Comparison of ENCODE assay signal across 18 cellular contexts in genomic region chr9:131447600-131447999, GRCh38. TPM values are rescaled to one million over a fixed set of nuclear protein-coding genes. Genes with fewer than 3 reads are reported as not detected.
DNase-seq lines count a peak whose midpoint lies in the region; ATAC-seq and TF ChIP-seq lines count a peak whose summit lies in the region.
"Had no signal": no experiment of that assay in that cellular context is flagged by ENCODE, and none has a peak within 500 bp of the region (broad histone marks: within the 10 kb centered on the region; RNA-seq: fewer than 3 reads in every experiment).

No MANE protein-coding gene starts in this region.

- CTCF ChIA-PET in GM10248 (lab: Yijun Ruan, JAX) = interaction anchor here (0.8 to 2.0 kb wide), 2 partner anchors 9 to 16 kb away, joined by 3 to 6 read pairs; no protein-coding TSS in a partner anchor

- WGBS in right lobe of liver (ENCODE audit: insufficient coverage, low coverage, low lambda C conversion rate, missing lambda C conversion rate) = 53% methylated on average over 11 of the region's 14 CpGs

- no peak overlapping the region for H3K4me3 ChIP-seq in right lobe of liver
- H3K4me3 ChIP-seq: BLaER1 treated with 17β-estradiol and CSF1 and Interleukin-3, amounts not matched to agents 10 nM and 100 nM had no signal

- TF ChIP-seq POLR2A in right lobe of liver (IDR thresholded peaks at IDR 0.05) = no peak

- DNase-seq in activated naive CD4-positive, alpha-beta T cell treated with anti-CD3 and anti-CD28 coated beads, Interleukin-2, amount 50 U/mL, for 16 hours = no peak
- DNase-seq in T-helper 17 cell = no peak
- DNase-seq in right lobe of liver = peak in 1 of 3 donors; percentile 59
- DNase-seq in stimulated activated naive B cell treated with anti-CD40 and anti-IgM and Interleukin-4, amounts not matched to agents 10 μg/mL and 1 μg/mL and 100 μg/mL, for 72 hours = no peak
- no peak for DNase-seq in GM10248 (ENCODE audit: extremely low spot score)
- no peak for DNase-seq in NCI-H446 (lab: John Stamatoyannopoulos, UW)
- DNase-seq: ACHN; activated CD4-positive, alpha-beta T cell treated with anti-CD3 and anti-CD28 coated beads for 48 hours; activated CD8-positive, alpha-beta memory T cell treated with anti-CD3 and anti-CD28 coated beads, Interleukin-2, amount 50 U/mL, for 4 hours; activated naive CD4-positive, alpha-beta T cell; dermis blood vessel endothelial cell; kidney; NCI-H1048; NCI-H69; RPMI8226 had no signal

- peaks cover 11 to 76% (median 40%) of the 10 kb centered on the region in 4 donors for H3K36me3 ChIP-seq in right lobe of liver

- no peaks in the 10 kb centered on the region for H3K9me3 Mint-ChIP-seq in activated naive CD4-positive, alpha-beta T cell treated with anti-CD3 and anti-CD28 coated beads, Interleukin-2, amount 50 U/mL, for 24 hours
- no peaks in the 10 kb centered on the region for H3K9me3 Mint-ChIP-seq in stimulated activated naive B cell treated with anti-CD40 and anti-IgM and Interleukin-4, amounts not matched to agents 10 μg/mL and 1 μg/mL and 100 μg/mL, for 72 hours

- TF ChIP-seq CTCF in right lobe of liver (IDR thresholded peaks at IDR 0.05) (no peak), GM10248 (IDR thresholded peaks at IDR 0.05; ENCODE audit: control extremely low read depth, extremely low read depth, low read depth, missing control alignments) (no peak)

- no peaks in the 10 kb centered on the region for H3K4me1 ChIP-seq in right lobe of liver

- H3K27ac Mint-ChIP-seq in activated naive CD4-positive, alpha-beta T cell treated with anti-CD3 and anti-CD28 coated beads, Interleukin-2, amount 50 U/mL, for 24 hours = peak overlapping the region; percentile 13
- H3K27ac Mint-ChIP-seq in T-helper 17 cell = peak overlapping the region; percentile 65
- H3K27ac Mint-ChIP-seq in stimulated activated naive B cell treated with anti-CD40 and anti-IgM and Interleukin-4, amounts not matched to agents 10 μg/mL and 1 μg/mL and 100 μg/mL, for 72 hours = peak overlapping the region; percentile 39

- H3K27ac ChIP-seq in right lobe of liver = no peak overlapping the region

- H3K27me3 Mint-ChIP-seq in activated naive CD4-positive, alpha-beta T cell treated with anti-CD3 and anti-CD28 coated beads, Interleukin-2, amount 50 U/mL, for 24 hours = no peaks in the 10 kb centered on the region
- no peaks in the 10 kb centered on the region for H3K27me3 Mint-ChIP-seq in T-helper 17 cell
- no peaks in the 10 kb centered on the region for H3K27me3 Mint-ChIP-seq in stimulated activated naive B cell treated with anti-CD40 and anti-IgM and Interleukin-4, amounts not matched to agents 10 μg/mL and 1 μg/mL and 100 μg/mL, for 72 hours

- no peak for ATAC-seq in T-helper 17 cell
- peak; percentile 51 to 92 (median 71) for ATAC-seq in right lobe of liver
- ATAC-seq in stimulated activated naive B cell treated with anti-CD40 and anti-IgM and Interleukin-4, amounts not matched to agents 10 μg/mL and 1 μg/mL and 100 μg/mL, for 72 hours (replicated peaks) = no peak
- ATAC-seq: HCT116 had no signal

- H3K9me3 ChIP-seq in T-helper 17 cell (ENCODE audit: control insufficient read depth, low read length, poor library complexity, severe bottlenecking) (no peaks in the 10 kb centered on the region), right lobe of liver (no peaks in the 10 kb centered on the region)
- H3K9me3 ChIP-seq: BLaER1 treated with 17β-estradiol and CSF1 and Interleukin-3, amounts not matched to agents 10 nM and 100 nM had no signal

- H3K4me1 Mint-ChIP-seq in activated naive CD4-positive, alpha-beta T cell treated with anti-CD3 and anti-CD28 coated beads, Interleukin-2, amount 50 U/mL, for 24 hours = peaks cover 27% of the 10 kb centered on the region
- peaks cover 8% of the 10 kb centered on the region for H3K4me1 Mint-ChIP-seq in T-helper 17 cell
- H3K4me1 Mint-ChIP-seq in stimulated activated naive B cell treated with anti-CD40 and anti-IgM and Interleukin-4, amounts not matched to agents 10 μg/mL and 1 μg/mL and 100 μg/mL, for 72 hours = peaks cover 8 to 16% of the 10 kb centered on the region in 2 donors

- intact Hi-C loops in right lobe of liver (cut with DNase I) = no loop called here

- H3K36me3 Mint-ChIP-seq in activated naive CD4-positive, alpha-beta T cell treated with anti-CD3 and anti-CD28 coated beads, Interleukin-2, amount 50 U/mL, for 24 hours = peaks cover 22% of the 10 kb centered on the region
- H3K36me3 Mint-ChIP-seq in T-helper 17 cell (ENCODE audit: low read depth) = peaks cover 3% of the 10 kb centered on the region
- peaks cover 58 to 65% of the 10 kb centered on the region in 2 donors for H3K36me3 Mint-ChIP-seq in stimulated activated naive B cell treated with anti-CD40 and anti-IgM and Interleukin-4, amounts not matched to agents 10 μg/mL and 1 μg/mL and 100 μg/mL, for 72 hours

- no peaks in the 10 kb centered on the region for H3K27me3 ChIP-seq in right lobe of liver
- H3K27me3 ChIP-seq: BLaER1 treated with 17β-estradiol and CSF1 and Interleukin-3, amounts not matched to agents 10 nM and 100 nM had no signal

- POLR2A ChIA-PET in GM10248 (lab: Yijun Ruan, JAX) = no interaction called here

- H3K4me3 Mint-ChIP-seq in activated naive CD4-positive, alpha-beta T cell treated with anti-CD3 and anti-CD28 coated beads, Interleukin-2, amount 50 U/mL, for 24 hours = no peak overlapping the region
- H3K4me3 Mint-ChIP-seq in T-helper 17 cell = no peak overlapping the region
- no peak overlapping the region for H3K4me3 Mint-ChIP-seq in stimulated activated naive B cell treated with anti-CD40 and anti-IgM and Interleukin-4, amounts not matched to agents 10 μg/mL and 1 μg/mL and 100 μg/mL, for 72 hours

RNA-seq across cellular contexts. Expression of gene PRRC2B, which starts 53.7 kb away (rescaled TPM):
- total RNA-seq in T-helper 17 cell (100 to 1,000 TPM; 193 to 241 TPM), right lobe of liver (10 to 100 TPM; 53.7 to 82.6 (median 57.3) TPM)

RNA-seq across cellular contexts. Expression of gene POMT1, which starts 55.1 kb away (rescaled TPM):
- total RNA-seq in T-helper 17 cell = 10 to 100 TPM; 50.0 to 54.0 TPM
- 10 to 100 TPM; 14.3 to 17.7 (median 15.7) TPM for total RNA-seq in right lobe of liver

Comparison
In these comparisons a context has a peak if more than half of its experiments do, and no peak if none do; other contexts are left out.
1. H3K27ac Mint-ChIP-seq: peak in every context shown above with its lines; median percentile 65 in T-helper 17 cell; 39 in stimulated activated naive B cell treated with anti-CD40 and anti-IgM and Interleukin-4, amounts not matched to agents 10 μg/mL and 1 μg/mL and 100 μg/mL, for 72 hours; 13 in activated naive CD4-positive, alpha-beta T cell treated with anti-CD3 and anti-CD28 coated beads, Interleukin-2, amount 50 U/mL, for 24 hours.
2. ATAC-seq: peak in right lobe of liver (4 of 4); none in T-helper 17 cell (single experiment) and stimulated activated naive B cell treated with anti-CD40 and anti-IgM and Interleukin-4, amounts not matched to agents 10 μg/mL and 1 μg/mL and 100 μg/mL, for 72 hours (0 of 2).